ENCODE assay signal across 2 cellular contexts in genomic region chr4:8768357-8768999, GRCh38.
TF ChIP-seq lines count a peak whose summit lies in the region.

No MANE protein-coding gene starts in this region.

TF ChIP-seq in SK-N-SH, 30 proteins besides CTCF, POLR2A, EP300 and RAD21 (continued from another document):
- TF ChIP-seq, protein P1, sequence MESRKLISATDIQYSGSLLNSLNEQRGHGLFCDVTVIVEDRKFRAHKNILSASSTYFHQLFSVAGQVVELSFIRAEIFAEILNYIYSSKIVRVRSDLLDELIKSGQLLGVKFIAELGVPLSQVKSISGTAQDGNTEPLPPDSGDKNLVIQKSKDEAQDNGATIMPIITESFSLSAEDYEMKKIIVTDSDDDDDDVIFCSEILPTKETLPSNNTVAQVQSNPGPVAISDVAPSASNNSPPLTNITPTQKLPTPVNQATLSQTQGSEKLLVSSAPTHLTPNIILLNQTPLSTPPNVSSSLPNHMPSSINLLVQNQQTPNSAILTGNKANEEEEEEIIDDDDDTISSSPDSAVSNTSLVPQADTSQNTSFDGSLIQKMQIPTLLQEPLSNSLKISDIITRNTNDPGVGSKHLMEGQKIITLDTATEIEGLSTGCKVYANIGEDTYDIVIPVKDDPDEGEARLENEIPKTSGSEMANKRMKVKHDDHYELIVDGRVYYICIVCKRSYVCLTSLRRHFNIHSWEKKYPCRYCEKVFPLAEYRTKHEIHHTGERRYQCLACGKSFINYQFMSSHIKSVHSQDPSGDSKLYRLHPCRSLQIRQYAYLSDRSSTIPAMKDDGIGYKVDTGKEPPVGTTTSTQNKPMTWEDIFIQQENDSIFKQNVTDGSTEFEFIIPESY (IDR thresholded peaks at IDR 0.05; ENCODE audit: borderline replicate concordance, low read depth), result no peak
- TF ChIP-seq FOXM1 (IDR thresholded peaks at IDR 0.05; ENCODE audit: low read depth) (no peak), TEAD4 (IDR thresholded peaks at IDR 0.05; ENCODE audit: borderline replicate concordance, insufficient read depth) (no peak), PBX3 (IDR thresholded peaks at IDR 0.05) (no peak), GATA2 (CRISPR knock-in tag; IDR thresholded peaks at IDR 0.05) (no peak), FOSL2 (IDR thresholded peaks at IDR 0.05; ENCODE audit: borderline replicate concordance, low read depth) (no peak), NFIC (IDR thresholded peaks at IDR 0.05; ENCODE audit: borderline replicate concordance) (no peak), SMC3 (IDR thresholded peaks at IDR 0.05; ENCODE audit: low read depth, low read length) (no peak), RCOR1 (IDR thresholded peaks at IDR 0.05; ENCODE audit: low read length) (no peak), NRF1 (IDR thresholded peaks at IDR 0.05; ENCODE audit: low read depth, low read length) (no peak), SIN3A (IDR thresholded peaks at IDR 0.05; ENCODE audit: borderline replicate concordance, low read depth, low read length) (no peak), MEF2A (IDR thresholded peaks at IDR 0.05; ENCODE audit: borderline replicate concordance, low read depth) (no peak), YY1 (IDR thresholded peaks at IDR 0.05; ENCODE audit: low read depth) (no peak), FOXJ3 (CRISPR knock-in tag; IDR thresholded peaks at IDR 0.05) (no peak), CHD2 (IDR thresholded peaks at IDR 0.05; ENCODE audit: low read length, partially characterized antibody) (no peak)
- TF ChIP-seq, protein P2, sequence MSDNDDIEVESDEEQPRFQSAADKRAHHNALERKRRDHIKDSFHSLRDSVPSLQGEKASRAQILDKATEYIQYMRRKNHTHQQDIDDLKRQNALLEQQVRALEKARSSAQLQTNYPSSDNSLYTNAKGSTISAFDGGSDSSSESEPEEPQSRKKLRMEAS (IDR thresholded peaks at IDR 0.05; ENCODE audit: low read depth), result no peak
- TF ChIP-seq, protein P3, sequence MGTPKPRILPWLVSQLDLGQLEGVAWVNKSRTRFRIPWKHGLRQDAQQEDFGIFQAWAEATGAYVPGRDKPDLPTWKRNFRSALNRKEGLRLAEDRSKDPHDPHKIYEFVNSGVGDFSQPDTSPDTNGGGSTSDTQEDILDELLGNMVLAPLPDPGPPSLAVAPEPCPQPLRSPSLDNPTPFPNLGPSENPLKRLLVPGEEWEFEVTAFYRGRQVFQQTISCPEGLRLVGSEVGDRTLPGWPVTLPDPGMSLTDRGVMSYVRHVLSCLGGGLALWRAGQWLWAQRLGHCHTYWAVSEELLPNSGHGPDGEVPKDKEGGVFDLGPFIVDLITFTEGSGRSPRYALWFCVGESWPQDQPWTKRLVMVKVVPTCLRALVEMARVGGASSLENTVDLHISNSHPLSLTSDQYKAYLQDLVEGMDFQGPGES (IDR thresholded peaks at IDR 0.05; ENCODE audit: low read depth, low read length), result no peak

TF ChIP-seq in SK-N-SH treated with all-trans-retinoic acid at 6 μM for 48 hours, 23 proteins besides CTCF, POLR2A, EP300 and RAD21 (continued from another document):
- no peak for TF ChIP-seq TSHZ2 (CRISPR knock-in tag; IDR thresholded peaks at IDR 0.05)
- no peak for TF ChIP-seq ZNF8 (CRISPR knock-in tag; IDR thresholded peaks at IDR 0.05)
- TF ChIP-seq PPARA (CRISPR knock-in tag; IDR thresholded peaks at IDR 0.05; ENCODE audit: borderline replicate concordance), result no peak
- no peak for TF ChIP-seq ZNF70 (CRISPR knock-in tag; IDR thresholded peaks at IDR 0.05)
- no peak for TF ChIP-seq ARNTL (CRISPR knock-in tag; IDR thresholded peaks at IDR 0.05; ENCODE audit: borderline replicate concordance, low read depth)
- TF ChIP-seq, protein P4, sequence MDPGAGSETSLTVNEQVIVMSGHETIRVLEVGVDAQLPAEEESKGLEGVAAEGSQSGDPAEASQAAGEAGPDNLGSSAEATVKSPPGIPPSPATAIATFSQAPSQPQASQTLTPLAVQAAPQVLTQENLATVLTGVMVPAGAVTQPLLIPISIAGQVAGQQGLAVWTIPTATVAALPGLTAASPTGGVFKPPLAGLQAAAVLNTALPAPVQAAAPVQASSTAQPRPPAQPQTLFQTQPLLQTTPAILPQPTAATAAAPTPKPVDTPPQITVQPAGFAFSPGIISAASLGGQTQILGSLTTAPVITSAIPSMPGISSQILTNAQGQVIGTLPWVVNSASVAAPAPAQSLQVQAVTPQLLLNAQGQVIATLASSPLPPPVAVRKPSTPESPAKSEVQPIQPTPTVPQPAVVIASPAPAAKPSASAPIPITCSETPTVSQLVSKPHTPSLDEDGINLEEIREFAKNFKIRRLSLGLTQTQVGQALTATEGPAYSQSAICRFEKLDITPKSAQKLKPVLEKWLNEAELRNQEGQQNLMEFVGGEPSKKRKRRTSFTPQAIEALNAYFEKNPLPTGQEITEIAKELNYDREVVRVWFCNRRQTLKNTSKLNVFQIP (CRISPR knock-in tag; IDR thresholded peaks at IDR 0.05; ENCODE audit: borderline replicate concordance, low read depth), result no peak
- TF ChIP-seq CSRNP3 (CRISPR knock-in tag; IDR thresholded peaks at IDR 0.05), result no peak
- no peak for TF ChIP-seq ZFP30 (CRISPR knock-in tag; IDR thresholded peaks at IDR 0.05)
- TF ChIP-seq PATZ1 (CRISPR knock-in tag; IDR thresholded peaks at IDR 0.05; ENCODE audit: borderline replicate concordance), result no peak
- no peak for TF ChIP-seq ISL1 (CRISPR knock-in tag; IDR thresholded peaks at IDR 0.05)
- no peak for TF ChIP-seq TOX (CRISPR knock-in tag; IDR thresholded peaks at IDR 0.05; ENCODE audit: borderline replicate concordance)
- TF ChIP-seq ESRRG (CRISPR knock-in tag; IDR thresholded peaks at IDR 0.05), result no peak
